20 cellular contexts compared by ENCODE assay signal in genomic region chr15:40380636-40381035, GRCh38. TPM values are rescaled to one million over a fixed set of nuclear protein-coding genes. Genes with fewer than 3 reads are reported as not detected.
"Had no signal": no experiment of that assay in that cellular context is flagged by ENCODE, and none has a peak within 500 bp of the region (broad histone marks: within the 10 kb centered on the region; RNA-seq: fewer than 3 reads in every experiment).

No MANE protein-coding gene starts in this region.

- DNase-seq: activated CD4-positive, alpha-beta memory T cell treated with anti-CD3 and anti-CD28 coated beads for 36 hours; activated CD4-positive, alpha-beta T cell treated with anti-CD3 and anti-CD28 coated beads for 1 hour; activated CD8-positive, alpha-beta memory T cell treated with anti-CD3 and anti-CD28 coated beads, Interleukin-2, amount 10 ng/mL, durations not matched to agents 7 days and 5 days; activated naive CD4-positive, alpha-beta T cell treated with anti-CD3 and anti-CD28 coated beads, Interleukin-2, amount 10 ng/mL, durations not matched to agents 7 days and 5 days; activated T-cell treated with anti-CD3 and anti-CD28 coated beads, Interleukin-2, amount 50 U/mL, for 1 hour; endodermal cell; erythroblast; hippocampal formation; ovary had no signal

- H3K36me3 ChIP-seq: ovary, tibial nerve had no signal

- H3K27ac ChIP-seq: ovary, VCaP had no signal

- H3K27me3 ChIP-seq: ovary, tibial nerve had no signal

- H3K9me3 ChIP-seq: ovary, tibial nerve had no signal

- ATAC-seq: activated CD8-positive, alpha-beta memory T cell treated with anti-CD3 and anti-CD28 coated beads, Interleukin-2, amount 10 ng/mL, durations not matched to agents 7 days and 5 days; left lobe of liver; stimulated activated memory B cell treated with anti-CD40 and anti-IgM and Interleukin-4, amounts not matched to agents 10 μg/mL and 1 μg/mL and 100 μg/mL, for 72 hours had no signal

- H3K4me3 ChIP-seq: ovary, tibial nerve had no signal

RNA-seq across cellular contexts. Expression of gene PHGR1, which starts 29.8 kb away (rescaled TPM):
- total RNA-seq: activated CD4-positive, alpha-beta memory T cell treated with anti-CD3 and anti-CD28 coated beads for 36 hours; activated CD8-positive, alpha-beta memory T cell treated with anti-CD3 and anti-CD28 coated beads, Interleukin-2, amount 10 ng/mL, durations not matched to agents 7 days and 5 days; activated T-helper 2 cell treated with anti-CD3 and anti-CD28 coated beads, Interferon-gamma antibody, Interleukin-2, Interleukin-4, amounts not matched to agents 10 μg/mL and 5 μg/mL and 100 μg/mL, durations not matched to agents 14 hours and 24 hours and 36 hours; astrocyte; chondrocyte; dermis microvascular lymphatic vessel endothelial cell; endodermal cell; glomerular endothelial cell; left lobe of liver; tibial nerve had no signal
- polyA plus RNA-seq: keratinocyte, neural cell had no signal

RNA-seq across cellular contexts. Expression of gene CCDC9B, which starts 39.9 kb away (rescaled TPM):
- polyA plus RNA-seq: neural cell had no signal
